Comparison of ENCODE assay signal across 11 cellular contexts in genomic region chr12:72570601-72571000, GRCh38.
DNase-seq lines count a peak whose midpoint lies in the region; ATAC-seq and TF ChIP-seq lines count a peak whose summit lies in the region.
"Had no signal": no experiment of that assay in that cellular context is flagged by ENCODE, and none has a peak within 500 bp of the region (broad histone marks: within the 10 kb centered on the region; RNA-seq: fewer than 3 reads in every experiment).

No MANE protein-coding gene starts in this region.

- no peaks in the 10 kb centered on the region for H3K36me3 ChIP-seq in A673 (ENCODE audit: insufficient read depth, low read length, poor library complexity, severe bottlenecking)

- CTCF ChIA-PET in A673 (lab: Charles Lee): no interaction called here

- H3K4me3 ChIP-seq in A673 (ENCODE audit: low read depth, low read length, poor library complexity, severe bottlenecking) (no peak overlapping the region), NB4 (ENCODE audit: low read depth, low read length) (no peak overlapping the region)

- no peaks in the 10 kb centered on the region for H3K9me3 ChIP-seq in A673 (ENCODE audit: low read depth, low read length, poor library complexity, severe bottlenecking)

- no peaks in the 10 kb centered on the region for H3K27me3 ChIP-seq in A673 (replicated peaks; ENCODE audit: insufficient read depth, low read depth, low read length, poor library complexity)

- ATAC-seq in GM18870 (IDR thresholded peaks at IDR 0.05; ENCODE audit: unreplicated experiment) (peak; percentile 76), HG03378 (IDR thresholded peaks at IDR 0.05; ENCODE audit: unreplicated experiment) (no peak), HG02840 (IDR thresholded peaks at IDR 0.05; ENCODE audit: low FRiP score, unreplicated experiment) (no peak)
- ATAC-seq: naive thymus-derived CD8-positive, alpha-beta T cell had no signal

- DNase-seq in A673 (ENCODE audit: low spot score): peak; percentile 45
- DNase-seq in NB4 (ENCODE audit: low read depth): peak; percentile 51
- DNase-seq in erythroblast (lab: John Stamatoyannopoulos, UW): peak; percentile 42 to 49
- no peak for DNase-seq in NK-92 treated with Interleukin-12 subunit alpha and Interleukin-12 subunit beta, amount 100 ng/mL, for 24 hours (lab: John Stamatoyannopoulos, UW)
- no peak for DNase-seq in NCI-H345 treated with DMSO at 0.1 percent for 48 hours (lab: John Stamatoyannopoulos, UW; ENCODE audit: unreplicated experiment)
- DNase-seq: activated CD4-positive, alpha-beta T cell treated with anti-CD3 and anti-CD28 coated beads for 4 hours; CD4-positive, CD25-positive, alpha-beta regulatory T cell; naive thymus-derived CD8-positive, alpha-beta T cell had no signal

- TF ChIP-seq CTCF in A673 (conservative IDR thresholded peaks at IDR 0.05; ENCODE audit: low read depth, low read length) (peak; percentile 72), NB4 (IDR thresholded peaks at IDR 0.05; ENCODE audit: low read depth, low read length) (peak; percentile 59)

- POLR2A ChIA-PET in A673 (lab: Charles Lee; ENCODE audit: low non-redundant PET): no interaction called here

- TF ChIP-seq POLR2A in NB4 (IDR thresholded peaks at IDR 0.05; ENCODE audit: extremely low read depth, insufficient read length): no peak
- TF ChIP-seq POLR2A in erythroblast (IDR thresholded peaks at IDR 0.05; ENCODE audit: low read length): no peak

- no TSS peak for BruUV-seq in A673 (replicated peaks; lab: Mats Ljungman, UMichigan)

- intact Hi-C loops in A673 (cut with micrococcal nuclease; ENCODE audit: unreplicated experiment): no loop called here

- no peak overlapping the region for H3K27ac ChIP-seq in A673 (ENCODE audit: low read depth, low read length, poor library complexity, severe bottlenecking)

- H3K4me1 ChIP-seq in A673 (ENCODE audit: insufficient read depth, low read length, poor library complexity, severe bottlenecking): no peaks in the 10 kb centered on the region

Comparison
In these comparisons a context has a peak if more than half of its experiments do, and no peak if none do; other contexts are left out.
1. DNase-seq: peak in A673 (single experiment), NB4 (single experiment) and erythroblast (2 of 2); none in NK-92 treated with Interleukin-12 subunit alpha and Interleukin-12 subunit beta, amount 100 ng/mL, for 24 hours (single experiment) and NCI-H345 treated with DMSO at 0.1 percent for 48 hours (single experiment).